In the genomic region with DNA sequence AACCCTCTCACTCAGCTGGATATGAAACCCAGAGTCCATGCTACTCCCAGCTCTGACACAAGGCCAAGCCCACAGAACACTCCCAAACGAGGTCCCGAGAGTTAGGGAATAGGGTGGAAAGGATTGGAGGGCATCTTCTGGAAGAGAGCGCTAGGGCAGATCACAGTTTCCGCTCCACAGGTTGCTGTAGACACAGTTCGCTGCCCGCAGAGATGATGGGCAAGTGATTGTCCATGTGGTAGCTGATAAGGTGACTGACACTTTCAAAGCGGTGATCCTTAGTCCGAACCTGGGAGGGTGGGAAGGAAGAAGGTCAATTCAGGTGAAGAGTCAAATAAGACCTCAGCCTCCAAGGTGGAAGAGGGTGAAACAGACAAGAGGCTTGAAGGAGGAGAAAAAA, we compare ENCODE assay signal across 14 cellular contexts. TPM values are rescaled to one million over a fixed set of nuclear protein-coding genes. Genes with fewer than 3 reads are reported as not detected.
DNase-seq lines count a peak whose midpoint lies in the region; ATAC-seq and TF ChIP-seq lines count a peak whose summit lies in the region.
"Had no signal": no experiment of that assay in that cellular context is flagged by ENCODE, and none has a peak within 500 bp of the region (broad histone marks: within the 10 kb centered on the region; RNA-seq: fewer than 3 reads in every experiment).

No MANE protein-coding gene starts in this region.

- ATAC-seq in Right ventricle myocardium inferior (no peak), left ventricle myocardium superior (no peak)
- ATAC-seq in stimulated activated effector memory CD8-positive, alpha-beta T cell treated with anti-CD3 and anti-CD28 coated beads, Interleukin-12 subunit alpha, Interleukin-12 subunit beta, amount 100 ng/mL, for 72 hours: no peak
- ATAC-seq: PC-3 had no signal

- TF ChIP-seq POLR2A in lower leg skin (IDR thresholded peaks at IDR 0.05): no peak

- H3K27ac ChIP-seq in VCaP: peak overlapping the region; percentile 100; the same call in 1 of the 2 replicates

- peaks cover 7% of the 10 kb centered on the region for H3K9me3 Mint-ChIP-seq in glutamatergic neuron (ENCODE audit: unreplicated experiment)
- no peaks in the 10 kb centered on the region for H3K9me3 Mint-ChIP-seq in stimulated activated effector memory CD8-positive, alpha-beta T cell treated with anti-CD3 and anti-CD28 coated beads, Interleukin-12 subunit alpha, Interleukin-12 subunit beta, amount 100 ng/mL, for 72 hours

- 80 to 82% methylated on average over 8 of the region's 8 CpGs for WGBS in lower leg skin, 2 donors

- TF ChIP-seq CTCF in VCaP (conservative IDR thresholded peaks at IDR 0.05): no peak
- TF ChIP-seq CTCF in glutamatergic neuron (IDR thresholded peaks at IDR 0.05; ENCODE audit: partially characterized antibody, unreplicated experiment): no peak
- no peak for TF ChIP-seq CTCF in lower leg skin (IDR thresholded peaks at IDR 0.05)

- peaks cover 14% of the 10 kb centered on the region for H3K4me1 Mint-ChIP-seq in glutamatergic neuron (ENCODE audit: low read depth, unreplicated experiment)
- H3K4me1 Mint-ChIP-seq in stimulated activated effector memory CD8-positive, alpha-beta T cell treated with anti-CD3 and anti-CD28 coated beads, Interleukin-12 subunit alpha, Interleukin-12 subunit beta, amount 100 ng/mL, for 72 hours: peaks cover 60% of the 10 kb centered on the region

- peak; percentile 60 for DNase-seq in Right ventricle myocardium inferior (ENCODE audit: missing footprints)
- DNase-seq in left ventricle myocardium superior: no peak
- DNase-seq in glutamatergic neuron: no peak
- no peak for DNase-seq in stimulated activated effector memory CD8-positive, alpha-beta T cell treated with anti-CD3 and anti-CD28 coated beads, Interleukin-12 subunit alpha, Interleukin-12 subunit beta, amount 100 ng/mL, for 72 hours (ENCODE audit: low spot score in 2 of 2)
- DNase-seq in anterior cingulate cortex (lab: John Stamatoyannopoulos, UW): no peak
- no peak for DNase-seq in lower leg skin (ENCODE audit: low spot score in 2 of 2)
- DNase-seq in hypothalamus (lab: John Stamatoyannopoulos, UW): no peak
- DNase-seq: activated CD4-positive, alpha-beta T cell treated with anti-CD3 and anti-CD28 coated beads, Interleukin-2, amount 50 U/mL, for 48 hours; dermis blood vessel endothelial cell; GOT3; midbrain; NCI-H2171; PC-3 had no signal

- intact Hi-C loops in Right ventricle myocardium inferior (cut with DNase I) (loop anchor here (5.0 kb wide), 2 partner anchors 39 to 99 kb away; partner anchors contain the start of genes EFNA4 and ZBTB7B), left ventricle myocardium superior (cut with micrococcal nuclease) (no loop called here), lower leg skin (cut with DNase I; ENCODE audit: low total_unique reads) (loop anchor here (10.0 kb wide), 1 partner anchor 51 kb away; no protein-coding TSS in a partner anchor)

- H3K4me3 ChIP-seq in lower leg skin (ENCODE audit: low read depth, poor library complexity, severe bottlenecking): no peak overlapping the region

- peaks cover 3% of the 10 kb centered on the region for H3K27me3 Mint-ChIP-seq in glutamatergic neuron (ENCODE audit: unreplicated experiment)

- H3K4me3 Mint-ChIP-seq in glutamatergic neuron (ENCODE audit: unreplicated experiment): peak overlapping the region; percentile 32
- no peak overlapping the region for H3K4me3 Mint-ChIP-seq in stimulated activated effector memory CD8-positive, alpha-beta T cell treated with anti-CD3 and anti-CD28 coated beads, Interleukin-12 subunit alpha, Interleukin-12 subunit beta, amount 100 ng/mL, for 72 hours

- no peaks in the 10 kb centered on the region for H3K36me3 Mint-ChIP-seq in glutamatergic neuron (ENCODE audit: unreplicated experiment)
- H3K36me3 Mint-ChIP-seq in stimulated activated effector memory CD8-positive, alpha-beta T cell treated with anti-CD3 and anti-CD28 coated beads, Interleukin-12 subunit alpha, Interleukin-12 subunit beta, amount 100 ng/mL, for 72 hours: peaks cover 81% of the 10 kb centered on the region

- no peak overlapping the region for H3K27ac Mint-ChIP-seq in glutamatergic neuron (ENCODE audit: unreplicated experiment)
- H3K27ac Mint-ChIP-seq in stimulated activated effector memory CD8-positive, alpha-beta T cell treated with anti-CD3 and anti-CD28 coated beads, Interleukin-12 subunit alpha, Interleukin-12 subunit beta, amount 100 ng/mL, for 72 hours: peak overlapping the region; percentile 30

RNA-seq across cellular contexts. Expression of gene PYGO2, which starts 2.1 kb away (rescaled TPM):
- total RNA-seq in Right ventricle myocardium inferior (16.0 TPM), left ventricle myocardium superior (14.7 TPM), glutamatergic neuron (ENCODE audit: unreplicated experiment) (32.7 TPM), lower leg skin (10 to 100 TPM; 31.9 to 38.0 (median 36.3) TPM)

RNA-seq across cellular contexts. Expression of gene SHC1, which starts 6.9 kb away (rescaled TPM):
- total RNA-seq in Right ventricle myocardium inferior (60.4 TPM), left ventricle myocardium superior (62.1 TPM), glutamatergic neuron (ENCODE audit: unreplicated experiment) (155 TPM), lower leg skin (10 to 100 TPM; 45.4 to 68.9 (median 66.4) TPM)

RNA-seq across cellular contexts. Expression of gene PBXIP1, which starts 7.7 kb away (rescaled TPM):
- total RNA-seq in Right ventricle myocardium inferior (55.9 TPM), left ventricle myocardium superior (60.4 TPM), glutamatergic neuron (ENCODE audit: unreplicated experiment) (29.9 TPM), lower leg skin (10 to 100 TPM; 52.1 to 84.1 (median 63.7) TPM)

RNA-seq across cellular contexts. Expression of gene CKS1B, which starts 10.8 kb away (rescaled TPM):
- 22.2 TPM for total RNA-seq in Right ventricle myocardium inferior
- 16.7 TPM for total RNA-seq in left ventricle myocardium superior
- total RNA-seq in glutamatergic neuron (ENCODE audit: unreplicated experiment): 22.8 TPM
- 10 to 100 TPM; 40.0 to 58.7 (median 45.3) TPM for total RNA-seq in lower leg skin

RNA-seq across cellular contexts. Expression of gene FLAD1, which starts 19.5 kb away (rescaled TPM):
- total RNA-seq in Right ventricle myocardium inferior (30.8 TPM), left ventricle myocardium superior (31.4 TPM), glutamatergic neuron (ENCODE audit: unreplicated experiment) (68.8 TPM), lower leg skin (10 to 100 TPM; 38.7 to 45.3 (median 41.6) TPM)
